17 cellular contexts compared by ENCODE assay signal in genomic region chr4:140837742-140838141, GRCh38.
"Had no signal": no experiment of that assay in that cellular context is flagged by ENCODE, and none has a peak within 500 bp of the region (broad histone marks: within the 10 kb centered on the region; RNA-seq: fewer than 3 reads in every experiment).

No MANE protein-coding gene starts in this region.

- H3K4me3 ChIP-seq: esophagus muscularis mucosa, heart right ventricle, psoas muscle, suprapubic skin, upper lobe of left lung had no signal

- H3K36me3 ChIP-seq: brain microvascular endothelial cell, esophagus muscularis mucosa, heart right ventricle, suprapubic skin, upper lobe of left lung had no signal

- FAIRE-seq: islet of Langerhans had no signal

- H3K27me3 ChIP-seq: brain microvascular endothelial cell, esophagus muscularis mucosa, foreskin keratinocyte, heart right ventricle, suprapubic skin, upper lobe of left lung had no signal

- DNase-seq: activated CD4-positive, alpha-beta memory T cell treated with anti-CD3 and anti-CD28 coated beads, Interleukin-2, amount 10 ng/mL, durations not matched to agents 7 days and 5 days; activated CD4-positive, alpha-beta T cell treated with anti-CD3 and anti-CD28 coated beads for 1 hour; activated gamma-delta T cell treated with Interleukin-2 at 50 U/mL for 16 hours; activated naive CD8-positive, alpha-beta T cell treated with anti-CD3 and anti-CD28 coated beads for 36 hours; activated T-cell treated with anti-CD3 and anti-CD28 coated beads, Interleukin-2, amount 50 U/mL, for 48 hours; brain microvascular endothelial cell; foreskin keratinocyte; heart right ventricle; mammary epithelial cell; occipital lobe; psoas muscle; stimulated activated naive CD4-positive, alpha-beta T cell treated with Interleukin-2 at 50 U/mL for 16 hours; T-helper 17 cell; upper lobe of left lung had no signal

- H3K9me3 ChIP-seq: psoas muscle, suprapubic skin had no signal

- H3K27ac ChIP-seq: brain microvascular endothelial cell, esophagus muscularis mucosa, foreskin keratinocyte, psoas muscle, suprapubic skin, upper lobe of left lung had no signal

- H3K4me1 ChIP-seq: foreskin keratinocyte, psoas muscle, suprapubic skin had no signal
